In the genomic region with DNA sequence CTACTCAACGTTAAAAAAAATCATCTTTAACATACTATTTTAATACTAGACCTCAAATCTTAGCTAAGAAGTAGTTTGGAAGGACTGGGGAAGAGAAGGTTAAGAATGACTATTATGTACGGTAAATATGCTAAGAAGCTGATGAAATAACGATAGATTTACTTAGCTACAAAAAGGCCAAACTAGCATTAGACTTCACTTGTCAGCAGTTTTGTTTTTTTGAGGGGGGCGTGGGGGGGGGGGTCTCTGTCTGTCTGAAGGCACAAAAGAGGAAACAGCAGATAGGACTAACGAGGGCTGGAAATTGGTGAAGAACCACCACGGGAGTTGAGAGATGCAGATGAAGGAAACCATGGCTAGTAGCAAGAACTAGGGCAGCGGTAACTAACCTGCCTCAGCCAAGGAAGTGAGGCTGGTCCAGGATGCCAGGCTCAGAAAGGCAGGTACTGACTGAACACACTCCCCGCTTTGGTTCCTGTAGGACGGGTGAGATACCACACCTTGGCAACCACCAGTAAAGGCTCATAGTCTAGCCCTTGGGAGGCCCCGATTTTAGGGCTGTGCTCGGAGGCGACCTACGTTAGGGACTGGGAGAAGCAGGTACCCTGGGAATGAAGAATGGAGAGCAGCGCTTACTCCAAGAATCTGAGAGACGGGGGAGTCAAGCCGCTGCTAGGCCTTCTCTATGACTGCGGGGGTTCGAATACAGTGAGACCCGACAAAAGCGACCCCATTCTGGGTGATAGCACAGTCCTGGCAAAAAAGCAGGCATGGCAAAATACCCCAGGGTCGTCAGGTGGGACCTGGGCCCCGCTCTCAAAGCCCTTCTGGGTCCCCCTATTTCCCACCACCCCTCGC, we compare ENCODE assay signal across 7 cellular contexts. TPM values are rescaled to one million over a fixed set of nuclear protein-coding genes. Genes with fewer than 3 reads are reported as not detected.
DNase-seq lines count a peak whose midpoint lies in the region; ATAC-seq lines count a peak whose summit lies in the region.

No MANE protein-coding gene starts in this region.

- H3K4me3 ChIP-seq in iPS-18c (ENCODE audit: insufficient read depth, low read depth, low read length): peak overlapping the region; percentile 97

- ATAC-seq in GM19023 (IDR thresholded peaks at IDR 0.05; ENCODE audit: unreplicated experiment) (peak; percentile 3), HG03354 (IDR thresholded peaks at IDR 0.05; ENCODE audit: poor library complexity, severe bottlenecking, unreplicated experiment) (peak; percentile 21), HG03139 (IDR thresholded peaks at IDR 0.05; ENCODE audit: unreplicated experiment) (no peak), HG03520 (IDR thresholded peaks at IDR 0.05; ENCODE audit: unreplicated experiment) (no peak)
- peak; percentile 6 to 13 for ATAC-seq in activated naive CD4-positive, alpha-beta T cell treated with anti-CD3 and anti-CD28 coated beads, Interleukin-2, amount 50 U/mL, for 72 hours
- ATAC-seq in stimulated activated naive CD8-positive, alpha-beta T cell treated with anti-CD3 and anti-CD28 coated beads, Interleukin-15, Interleukin-2, amounts not matched to agents 100 U/mL and 50 U/mL, for 24 hours: peak; percentile 25

- H3K9me3 ChIP-seq in iPS-18c (ENCODE audit: control insufficient read depth, insufficient read depth, low read length): no peaks in the 10 kb centered on the region

- peak in 1 of 2 donors; percentile 21 for DNase-seq in activated naive CD4-positive, alpha-beta T cell treated with anti-CD3 and anti-CD28 coated beads, Interleukin-2, amount 50 U/mL, for 72 hours (ENCODE audit: low spot score in 2 of 2)
- no peak for DNase-seq in stimulated activated naive CD8-positive, alpha-beta T cell treated with anti-CD3 and anti-CD28 coated beads, Interleukin-15, Interleukin-2, amounts not matched to agents 100 U/mL and 50 U/mL, for 24 hours

- peak overlapping the region; percentile 94 to 96 for H3K27ac Mint-ChIP-seq in activated naive CD4-positive, alpha-beta T cell treated with anti-CD3 and anti-CD28 coated beads, Interleukin-2, amount 50 U/mL, for 72 hours

- peaks cover 10 to 47% of the 10 kb centered on the region in 2 donors for H3K36me3 Mint-ChIP-seq in activated naive CD4-positive, alpha-beta T cell treated with anti-CD3 and anti-CD28 coated beads, Interleukin-2, amount 50 U/mL, for 72 hours

- H3K9me3 Mint-ChIP-seq in activated naive CD4-positive, alpha-beta T cell treated with anti-CD3 and anti-CD28 coated beads, Interleukin-2, amount 50 U/mL, for 72 hours: no peaks in the 10 kb centered on the region

RNA-seq across cellular contexts. Expression of a gene that starts 0.7 kb away (rescaled TPM):
- total RNA-seq in activated naive CD4-positive, alpha-beta T cell treated with anti-CD3 and anti-CD28 coated beads, Interleukin-2, amount 50 U/mL, for 72 hours: 100 to 1,000 TPM; 172 to 210 TPM

RNA-seq across cellular contexts. Expression of a gene that starts 1.2 kb away (rescaled TPM):
- 100 to 1,000 TPM in 1 of 2 donors, 10 to 100 TPM in 1; 62.6 to 106 TPM for total RNA-seq in activated naive CD4-positive, alpha-beta T cell treated with anti-CD3 and anti-CD28 coated beads, Interleukin-2, amount 50 U/mL, for 72 hours

RNA-seq across cellular contexts. Expression of a gene that starts 10.9 kb away (rescaled TPM):
- total RNA-seq in activated naive CD4-positive, alpha-beta T cell treated with anti-CD3 and anti-CD28 coated beads, Interleukin-2, amount 50 U/mL, for 72 hours: 100 to 1,000 TPM in 1 of 2 donors, 10 to 100 TPM in 1; 80.0 to 101 TPM

RNA-seq across cellular contexts. Expression of a gene that starts 15.6 kb away (rescaled TPM):
- 1 to 10 TPM; 5.5 to 7.4 TPM for total RNA-seq in activated naive CD4-positive, alpha-beta T cell treated with anti-CD3 and anti-CD28 coated beads, Interleukin-2, amount 50 U/mL, for 72 hours

RNA-seq across cellular contexts. Expression of a gene that starts 18.2 kb away (rescaled TPM):
- 10 to 100 TPM; 69.2 to 74.2 TPM for total RNA-seq in activated naive CD4-positive, alpha-beta T cell treated with anti-CD3 and anti-CD28 coated beads, Interleukin-2, amount 50 U/mL, for 72 hours

Comparison
In these comparisons a context has a peak if more than half of its experiments do, and no peak if none do; other contexts are left out.
1. ATAC-seq: peak in GM19023 (single experiment), HG03354 (single experiment), activated naive CD4-positive, alpha-beta T cell treated with anti-CD3 and anti-CD28 coated beads, Interleukin-2, amount 50 U/mL, for 72 hours (2 of 2) and stimulated activated naive CD8-positive, alpha-beta T cell treated with anti-CD3 and anti-CD28 coated beads, Interleukin-15, Interleukin-2, amounts not matched to agents 100 U/mL and 50 U/mL, for 24 hours (single experiment); none in HG03139 (single experiment) and HG03520 (single experiment).